In the genomic region with DNA sequence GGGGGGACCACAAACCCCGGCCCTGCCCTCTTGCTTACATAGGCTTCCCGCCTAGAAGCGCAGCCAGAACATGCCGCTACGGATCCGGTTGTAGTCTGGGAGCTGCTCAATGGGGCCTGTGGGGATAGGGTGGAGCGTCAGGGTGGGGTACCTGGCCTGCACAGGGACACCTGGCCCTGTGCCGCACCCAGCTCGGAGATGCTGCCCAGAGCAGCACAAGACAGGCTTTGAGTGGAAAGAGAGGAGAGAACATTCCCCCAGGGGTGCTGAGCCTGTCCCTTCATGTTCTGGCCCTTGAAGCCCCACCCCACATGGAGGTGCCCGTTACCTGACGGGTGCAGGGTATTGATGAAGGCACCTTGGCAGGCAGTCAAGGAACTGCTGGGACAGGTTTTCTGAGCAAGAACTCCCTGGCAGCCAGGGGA, we compare ENCODE assay signal across 15 cellular contexts. TPM values are rescaled to one million over a fixed set of nuclear protein-coding genes. Genes with fewer than 3 reads are reported as not detected.
A peak's percentile ranks its signal among the peaks of the same experiment; 100 is the strongest.
DNase-seq lines count a peak whose midpoint lies in the region; ATAC-seq, FAIRE-seq and TF ChIP-seq lines count a peak whose summit lies in the region.
"Had no signal": no experiment of that assay in that cellular context is flagged by ENCODE, and none has a peak within 500 bp of the region (broad histone marks: within the 10 kb centered on the region; RNA-seq: fewer than 3 reads in every experiment).

No MANE protein-coding gene starts in this region.

- peaks cover under 1% of the 10 kb centered on the region for H3K79me1 ChIP-seq in mesendoderm (ENCODE audit: low read length)

- no peaks in the 10 kb centered on the region for H3K79me2 ChIP-seq in mesendoderm (ENCODE audit: control insufficient read depth, insufficient read depth, low read length)

- H3K18ac ChIP-seq in mesendoderm (ENCODE audit: low read length), result no peak overlapping the region

- H3K9ac ChIP-seq in HUES6 (ENCODE audit: low read length) (peak overlapping the region; percentile 29), mesendoderm (ENCODE audit: low read length) (no peak overlapping the region)

- FAIRE-seq in bronchial epithelial cell (lab: Jason Lieb, UNC), result peak; percentile 99
- FAIRE-seq: GM12891 had no signal

- H3K23ac ChIP-seq in mesendoderm (ENCODE audit: low read length), result no peak overlapping the region

- H2BK120ac ChIP-seq in mesendoderm (ENCODE audit: low read depth, low read length), result no peak overlapping the region

- DNase-seq in bronchial epithelial cell (ENCODE audit: low read depth) (peak; percentile 99), mesendoderm (no peak), tibial artery (no peak), superior temporal gyrus (ENCODE audit: extremely low spot score) (no peak), RPMI8226 (no peak)
- DNase-seq in T-helper 2 cell treated with Interferon-gamma antibody and Interleukin-4, amounts not matched to agents 5 μg/mL and 100 μg/mL, for 36 hours (ENCODE audit: low spot score), result no peak
- DNase-seq: activated T-cell treated with anti-CD3 and anti-CD28 coated beads for 4 hours; DMS153; NK-92 treated with Interleukin-12 subunit alpha and Interleukin-12 subunit beta, amount 100 ng/mL, for 24 hours had no signal

- H3K36me3 Mint-ChIP-seq in T-helper 2 cell treated with Interferon-gamma antibody and Interleukin-4, amounts not matched to agents 5 μg/mL and 100 μg/mL, for 36 hours (ENCODE audit: low read depth), result peaks cover 25% of the 10 kb centered on the region

- no peaks in the 10 kb centered on the region for H3K4me1 Mint-ChIP-seq in T-helper 2 cell treated with Interferon-gamma antibody and Interleukin-4, amounts not matched to agents 5 μg/mL and 100 μg/mL, for 36 hours (ENCODE audit: low read depth)

- H3K27ac Mint-ChIP-seq in T-helper 2 cell treated with Interferon-gamma antibody and Interleukin-4, amounts not matched to agents 5 μg/mL and 100 μg/mL, for 36 hours, result no peak overlapping the region

- whole genome bisulfite sequencing in mesendoderm (ENCODE audit: extremely low coverage, insufficient coverage, low lambda C conversion rate), result no CpG with 5 or more reads among the region's 11 CpGs

- H4K8ac ChIP-seq in mesendoderm (ENCODE audit: low read depth, low read length), result no peak overlapping the region

- H2AK5ac ChIP-seq in mesendoderm (ENCODE audit: low read length), result no peak overlapping the region

- H2BK15ac ChIP-seq in mesendoderm (replicated peaks; ENCODE audit: low read depth), result no peak overlapping the region

- ATAC-seq in GM21447 (IDR thresholded peaks at IDR 0.05; ENCODE audit: unreplicated experiment), result no peak
- ATAC-seq: body of pancreas had no signal

- H3K27ac ChIP-seq in HUES6 (ENCODE audit: low read depth, low read length) (peak overlapping the region; percentile 68; the same call in 1 of the 2 replicates), mesendoderm (ENCODE audit: low read depth, low read length) (peak overlapping the region; percentile 23), tibial artery (peak overlapping the region; percentile 84 to 90)
- H3K27ac ChIP-seq: body of pancreas had no signal

- intact Hi-C loops in tibial artery (cut with DNase I; ENCODE audit: low total_unique reads), result no loop called here

- TF ChIP-seq CTCF in bronchial epithelial cell (IDR thresholded peaks at IDR 0.05; ENCODE audit: insufficient read depth, low read length, severe bottlenecking) (no peak), tibial artery (IDR thresholded peaks at IDR 0.05) (no peak)

- no peak overlapping the region for H3K56ac ChIP-seq in mesendoderm (ENCODE audit: low read length)

- H3K4me2 ChIP-seq in mesendoderm (ENCODE audit: low read length), result no peak overlapping the region

- peaks cover 46% of the 10 kb centered on the region for H3K4me1 ChIP-seq in HUES6 (ENCODE audit: control insufficient read depth, insufficient read depth, low read length)
- peaks cover 9% of the 10 kb centered on the region for H3K4me1 ChIP-seq in mesendoderm (ENCODE audit: control insufficient read depth, low read depth, low read length)
- peaks cover 7 to 72% (median 65%) of the 10 kb centered on the region in 4 donors for H3K4me1 ChIP-seq in tibial artery

- no peaks in the 10 kb centered on the region for H3K9me3 ChIP-seq in HUES6 (ENCODE audit: control insufficient read depth, insufficient read depth, low read depth, low read length)
- no peaks in the 10 kb centered on the region for H3K9me3 ChIP-seq in tibial artery
- H3K9me3 ChIP-seq: body of pancreas had no signal

- no peak overlapping the region for H4K5ac ChIP-seq in mesendoderm (ENCODE audit: low read length)

- H3K27me3 ChIP-seq in HUES6 (ENCODE audit: control insufficient read depth, insufficient read depth, low read length) (peaks cover 7% of the 10 kb centered on the region; the same call in 1 of the 2 replicates), bronchial epithelial cell (ENCODE audit: control insufficient read depth, insufficient read depth, low read length) (no peaks in the 10 kb centered on the region), mesendoderm (ENCODE audit: insufficient read depth, low read length, poor library complexity) (no peaks in the 10 kb centered on the region), tibial artery (peaks cover 0 to 2% of the 10 kb centered on the region in 2 donors)
- H3K27me3 ChIP-seq: body of pancreas had no signal

- peaks cover 73% of the 10 kb centered on the region for H3K36me3 ChIP-seq in HUES6 (ENCODE audit: control insufficient read depth, insufficient read depth, low read length)
- peaks cover 34% of the 10 kb centered on the region for H3K36me3 ChIP-seq in bronchial epithelial cell (ENCODE audit: control insufficient read depth, insufficient read depth, low read length)
- H3K36me3 ChIP-seq in mesendoderm (ENCODE audit: control insufficient read depth, insufficient read depth, low read length), result peaks cover 36% of the 10 kb centered on the region
- H3K36me3 ChIP-seq in tibial artery, result peaks cover 52 to 56% (median 52%) of the 10 kb centered on the region in 3 donors

- peaks cover 11% of the 10 kb centered on the region for H3K27me3 Mint-ChIP-seq in T-helper 2 cell treated with Interferon-gamma antibody and Interleukin-4, amounts not matched to agents 5 μg/mL and 100 μg/mL, for 36 hours (ENCODE audit: low read depth)

- H3K4me3 Mint-ChIP-seq in T-helper 2 cell treated with Interferon-gamma antibody and Interleukin-4, amounts not matched to agents 5 μg/mL and 100 μg/mL, for 36 hours, result no peak overlapping the region

- H2BK5ac ChIP-seq in mesendoderm (ENCODE audit: low read length), result no peak overlapping the region

- H3K4ac ChIP-seq in mesendoderm (ENCODE audit: low read depth, low read length), result no peak overlapping the region

- H3K9me3 Mint-ChIP-seq in T-helper 2 cell treated with Interferon-gamma antibody and Interleukin-4, amounts not matched to agents 5 μg/mL and 100 μg/mL, for 36 hours, result no peaks in the 10 kb centered on the region

- no peak overlapping the region for H3K4me3 ChIP-seq in HUES6 (ENCODE audit: low read depth, low read length)
- H3K4me3 ChIP-seq in bronchial epithelial cell (ENCODE audit: low read depth, low read length), result no peak overlapping the region
- H3K4me3 ChIP-seq in mesendoderm (ENCODE audit: low read length), result no peak overlapping the region
- H3K4me3 ChIP-seq in tibial artery, result no peak overlapping the region
- H3K4me3 ChIP-seq: body of pancreas had no signal

RNA-seq across cellular contexts. Expression of gene COL7A1, which starts 4.0 kb away (rescaled TPM):
- total RNA-seq in bronchial epithelial cell, result 147 and 173 TPM in 2 replicates
- 2.7 TPM for polyA plus RNA-seq in mesendoderm (2013, experiment 1 of 2)
- 2.5 TPM for polyA plus RNA-seq in mesendoderm (2013, experiment 2 of 2)

RNA-seq across cellular contexts. Expression of gene UQCRC1, which starts 10.4 kb away (rescaled TPM):
- total RNA-seq in bronchial epithelial cell, result 473 and 946 TPM in 2 replicates
- polyA plus RNA-seq in mesendoderm (2013, experiment 1 of 2), result 146 TPM
- 152 TPM for polyA plus RNA-seq in mesendoderm (2013, experiment 2 of 2)

RNA-seq across cellular contexts. Expression of gene TMEM89, which starts 22.5 kb away (rescaled TPM):
- not detected in 2 replicates for total RNA-seq in bronchial epithelial cell
- 0.08 TPM for polyA plus RNA-seq in mesendoderm (2013, experiment 1 of 2)
- 0.21 TPM for polyA plus RNA-seq in mesendoderm (2013, experiment 2 of 2)
- total RNA-seq: body of pancreas, liver, sciatic nerve had no signal
- polyA plus RNA-seq: liver had no signal

RNA-seq across cellular contexts. Expression of gene UCN2, which starts 35.5 kb away (rescaled TPM):
- total RNA-seq in bronchial epithelial cell, result 9.6 and 12.9 TPM in 2 replicates
- polyA plus RNA-seq in mesendoderm (2013, experiment 1 of 2), result 0.11 TPM
- polyA plus RNA-seq in mesendoderm (2013, experiment 2 of 2), result 0.17 TPM
- total RNA-seq: body of pancreas, sciatic nerve had no signal
- polyA plus RNA-seq: liver had no signal

RNA-seq across cellular contexts. Expression of gene SLC26A6, which starts 36.2 kb away (rescaled TPM):
- 33.8 and 45.8 TPM in 2 replicates for total RNA-seq in bronchial epithelial cell
- 17.6 TPM for polyA plus RNA-seq in mesendoderm (2013, experiment 1 of 2)
- polyA plus RNA-seq in mesendoderm (2013, experiment 2 of 2), result 18.6 TPM

Comparison
In these comparisons a context has a peak if more than half of its experiments do, and no peak if none do; other contexts are left out.
1. H3K27ac ChIP-seq: peak in every context shown above with its lines; median percentile 87 in tibial artery; 68 in HUES6; 23 in mesendoderm.